13 cellular contexts compared by ENCODE assay signal in the genomic region with DNA sequence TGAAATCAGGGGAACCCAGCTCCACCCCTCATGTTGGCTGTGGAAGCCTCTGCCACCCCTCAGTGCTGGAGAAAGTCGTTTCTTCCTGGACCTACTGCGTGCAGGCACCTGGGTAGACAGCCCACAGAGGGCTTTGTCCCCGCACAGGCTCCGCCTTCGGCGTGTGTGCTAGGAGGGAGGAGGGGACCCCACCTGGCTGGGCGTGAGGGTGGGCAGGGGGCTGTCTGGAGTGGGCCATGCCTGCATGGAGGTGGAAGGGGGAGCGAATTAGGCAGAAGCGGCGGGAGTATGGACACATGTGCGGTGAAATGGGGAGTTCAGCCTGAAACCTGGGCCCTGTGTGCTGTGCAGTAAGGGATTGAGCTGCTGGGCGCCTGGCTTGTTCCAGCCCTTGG. TPM values are rescaled to one million over a fixed set of nuclear protein-coding genes. Genes with fewer than 3 reads are reported as not detected.
DNase-seq lines count a peak whose midpoint lies in the region; ATAC-seq, FAIRE-seq and TF ChIP-seq lines count a peak whose summit lies in the region.
"Had no signal": no experiment of that assay in that cellular context is flagged by ENCODE, and none has a peak within 500 bp of the region (broad histone marks: within the 10 kb centered on the region; RNA-seq: fewer than 3 reads in every experiment).

No MANE protein-coding gene starts in this region.

- H3K27me3 ChIP-seq in BLaER1 = no peaks in the 10 kb centered on the region
- H3K27me3 ChIP-seq in breast epithelium = no peaks in the 10 kb centered on the region
- H3K27me3 ChIP-seq in left lung = peaks cover 0 to 46% of the 10 kb centered on the region in 2 donors
- H3K27me3 ChIP-seq in spleen (replicated peaks in 1 of 7) = peaks cover 0 to 38% (median 0%) of the 10 kb centered on the region in 7 donors
- H3K27me3 ChIP-seq: cardiac muscle cell had no signal

- intact Hi-C loops in breast epithelium (cut with DNase I; ENCODE audit: low total_unique reads) = loop anchor here (5.0 kb wide), 1 partner anchor 100 kb away; no protein-coding TSS in a partner anchor
- intact Hi-C loops in left lung (cut with DNase I) = loop anchor here in 1 of 2 donors (5.0 to 10.0 kb wide), 2 partner anchors 110 to 277 kb away; no protein-coding TSS in a partner anchor
- intact Hi-C loops in spleen (cut with DNase I; ENCODE audit: low total_unique reads) = loop anchor here (5.0 to 10.0 kb wide), 2 partner anchors 107 to 285 kb away; no protein-coding TSS in a partner anchor

- peaks cover 34% of the 10 kb centered on the region for H4K20me1 ChIP-seq in BLaER1

- H3K9me3 ChIP-seq in BLaER1 (no peaks in the 10 kb centered on the region), breast epithelium (no peaks in the 10 kb centered on the region), left lung (no peaks in the 10 kb centered on the region), spleen (peaks cover 0 to 4% (median 0%) of the 10 kb centered on the region in 8 donors)

- H3K4me1 ChIP-seq in BLaER1 = peaks cover 42% of the 10 kb centered on the region
- peaks cover 29 to 47% of the 10 kb centered on the region in 2 donors for H3K4me1 ChIP-seq in breast epithelium
- peaks cover 10 to 15% of the 10 kb centered on the region in 2 donors for H3K4me1 ChIP-seq in left lung
- peaks cover 5 to 42% (median 23%) of the 10 kb centered on the region in 6 donors for H3K4me1 ChIP-seq in spleen

- no peak overlapping the region for H3K9ac ChIP-seq in BLaER1

- TF ChIP-seq CTCF in breast epithelium (IDR thresholded peaks at IDR 0.05) (no peak), left lung (IDR thresholded peaks at IDR 0.05) (no peak), spleen (IDR thresholded peaks at IDR 0.05 in 8 of 11, conservative IDR thresholded peaks at IDR 0.05 in 3 of 11) (no peak)

- WGBS in spleen, 5 donors = 80 to 93% (median 88%) methylated on average over 12 of the region's 12 CpGs

- FAIRE-seq in RCC 7860 (lab: Jason Lieb, UNC) = no peak

- DNase-seq in breast epithelium (ENCODE audit: low spot score in 2 of 2) (no peak), left lung (no peak), spleen (no peak), CD1c-positive myeloid dendritic cell (ENCODE audit: extremely low spot score) (no peak), occipital lobe (lab: John Stamatoyannopoulos, UW) (no peak), RCC 7860 (ENCODE audit: low spot score) (no peak)
- DNase-seq: activated CD4-positive, alpha-beta memory T cell treated with anti-CD3 and anti-CD28 coated beads, Interleukin-2, amount 10 ng/mL, durations not matched to agents 7 days and 5 days; activated effector memory CD4-positive, alpha-beta T cell treated with anti-CD3 and anti-CD28 coated beads, Interleukin-2, amount 50 U/mL, for 16 hours; NCI-H1436; NCI-H526 had no signal

- H3K4me2 ChIP-seq in BLaER1 = peak overlapping the region; percentile 79

- TF ChIP-seq POLR2A in breast epithelium (IDR thresholded peaks at IDR 0.05) (no peak), spleen (IDR thresholded peaks at IDR 0.05) (no peak)

- H3K4me3 ChIP-seq in BLaER1 (no peak overlapping the region), breast epithelium (no peak overlapping the region), left lung (no peak overlapping the region), spleen (no peak overlapping the region)
- H3K4me3 ChIP-seq: cardiac muscle cell had no signal

- no peak overlapping the region for H3K27ac ChIP-seq in BLaER1
- peak overlapping the region; percentile 90 to 95 for H3K27ac ChIP-seq in breast epithelium
- peak overlapping the region; percentile 8 to 72 for H3K27ac ChIP-seq in left lung
- peak overlapping the region in 6 of 8 donors; percentile 41 to 80 (median 71) for H3K27ac ChIP-seq in spleen
- H3K27ac ChIP-seq: cardiac muscle cell had no signal

- ATAC-seq in left lung = no peak
- ATAC-seq in GM21423 (IDR thresholded peaks at IDR 0.05; ENCODE audit: unreplicated experiment) = no peak

- H3K36me3 ChIP-seq in BLaER1 (peaks cover 84% of the 10 kb centered on the region), breast epithelium (no peaks in the 10 kb centered on the region), left lung (no peaks in the 10 kb centered on the region), spleen (no peaks in the 10 kb centered on the region)
- H3K36me3 ChIP-seq: cardiac muscle cell had no signal

RNA-seq across cellular contexts. Expression of gene FBLN1, which starts 49.3 kb away (rescaled TPM):
- total RNA-seq in breast epithelium (100 to 1,000 TPM; 115 to 293 (median 267) TPM), left lung (100 to 1,000 TPM; 351 to 447 TPM), spleen (10 to 100 TPM in 5 of 7 donors, 1 to 10 TPM in 2; 5.2 to 20.3 (median 13.5) TPM), occipital lobe (22.3 TPM)
- 10 to 100 TPM in 1 of 3 donors, 1 to 10 TPM in 2; 1.9 to 10.4 (median 6.1) TPM for polyA plus RNA-seq in spleen
- total RNA-seq: activated CD4-positive, alpha-beta memory T cell treated with anti-CD3 and anti-CD28 coated beads, Interleukin-2, amount 10 ng/mL, durations not matched to agents 7 days and 5 days had no signal
